Comparison of ENCODE assay signal across 27 cellular contexts in the genomic region with DNA sequence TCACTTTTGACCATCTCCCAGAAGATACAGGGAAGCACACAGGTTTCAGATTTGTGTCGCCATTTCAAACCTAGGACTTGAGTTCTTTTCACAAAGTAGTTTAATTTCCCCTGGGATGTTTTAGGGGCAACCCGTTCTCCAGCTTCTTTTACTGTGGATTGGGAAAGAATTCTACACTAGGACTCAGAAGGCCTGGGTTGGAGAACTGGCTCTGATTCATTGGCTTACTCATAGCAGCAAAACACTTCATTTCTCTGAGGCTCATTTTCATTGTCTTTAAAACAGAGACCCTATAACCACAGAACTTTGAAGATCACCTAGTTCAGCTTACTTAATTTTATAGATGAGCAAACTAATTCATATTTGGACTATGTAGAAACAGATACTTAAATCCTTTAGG.
A peak's percentile ranks its signal among the peaks of the same experiment; 100 is the strongest.
DNase-seq lines count a peak whose midpoint lies in the region; ATAC-seq and TF ChIP-seq lines count a peak whose summit lies in the region.
"Had no signal": no experiment of that assay in that cellular context is flagged by ENCODE, and none has a peak within 500 bp of the region (broad histone marks: within the 10 kb centered on the region; RNA-seq: fewer than 3 reads in every experiment).

No MANE protein-coding gene starts in this region.

- no peaks in the 10 kb centered on the region for H4K20me1 ChIP-seq in mammary epithelial cell (ENCODE audit: insufficient read depth, low read length)

- H3K9ac ChIP-seq in mammary epithelial cell (ENCODE audit: insufficient read depth, low read length): no peak overlapping the region

- 54% methylated on average over 2 of the region's 2 CpGs for WGBS in mammary epithelial cell (ENCODE audit: low coverage, missing lambda C conversion rate)

- no peaks in the 10 kb centered on the region for H3K79me2 ChIP-seq in mammary epithelial cell (ENCODE audit: insufficient read depth, low read length)

- no peaks in the 10 kb centered on the region for H3K9me3 Mint-ChIP-seq in activated CD8-positive, alpha-beta T cell treated with anti-CD3 and anti-CD28 coated beads for 36 hours
- H3K9me3 Mint-ChIP-seq: CD8-positive, alpha-beta T cell had no signal

- TF ChIP-seq CTCF in AG04450 (IDR thresholded peaks at IDR 0.05; ENCODE audit: low read depth, low read length): no peak
- no peak for TF ChIP-seq CTCF in mammary epithelial cell (conservative IDR thresholded peaks at IDR 0.05 in 1 of 2, IDR thresholded peaks at IDR 0.05 in 1 of 2; ENCODE audit: extremely low read depth in 1 of 2, insufficient read depth in 1 of 2, low read depth in 1 of 2, low read length in 2 of 2)
- no peak for TF ChIP-seq CTCF in activated CD8-positive, alpha-beta T cell treated with anti-CD3 and anti-CD28 coated beads for 36 hours (IDR thresholded peaks at IDR 0.05)
- no peak for TF ChIP-seq CTCF in coronary artery (IDR thresholded peaks at IDR 0.05)

- CTCF ChIA-PET in AG04450 (lab: Charles Lee): interaction anchor here (0.7 kb wide), 1 partner anchor 434 kb away, joined by 4 read pairs; no protein-coding TSS in a partner anchor
- CTCF ChIA-PET in mammary epithelial cell (lab: Charles Lee; ENCODE audit: low non-redundant PET): interaction anchor here (0.6 kb wide), 1 partner anchor 1305 kb away, joined by 33 read pairs; no protein-coding TSS in a partner anchor
- CTCF ChIA-PET in activated CD8-positive, alpha-beta T cell treated with anti-CD3 and anti-CD28 coated beads for 36 hours (lab: Charles Lee): no interaction called here

- no peaks in the 10 kb centered on the region for H3K27me3 ChIP-seq in AG04450 (ENCODE audit: control insufficient read depth, insufficient read depth, low read length)
- H3K27me3 ChIP-seq in mammary epithelial cell (ENCODE audit: insufficient read depth, low read length): no peaks in the 10 kb centered on the region
- H3K27me3 ChIP-seq: cardiac muscle cell, gastroesophageal sphincter, SJSA1, transverse colon had no signal

- H3K27ac Mint-ChIP-seq in activated CD8-positive, alpha-beta T cell treated with anti-CD3 and anti-CD28 coated beads for 36 hours: no peak overlapping the region
- H3K27ac Mint-ChIP-seq: activated naive CD4-positive, alpha-beta T cell treated with anti-CD3 and anti-CD28 coated beads, Interleukin-2, amount 50 U/mL, for 24 hours; CD8-positive, alpha-beta T cell; T-helper 17 cell had no signal

- no peak for ATAC-seq in activated CD8-positive, alpha-beta T cell treated with anti-CD3 and anti-CD28 coated beads for 36 hours
- no peak for ATAC-seq in esophagus mucosa
- ATAC-seq: activated T-cell treated with anti-CD3 and anti-CD28 coated beads, Interleukin-2, amount 50 U/mL, for 4 hours; CD8-positive, alpha-beta T cell; gastroesophageal sphincter; left ventricle myocardium superior; T-helper 17 cell had no signal

- no peaks in the 10 kb centered on the region for H3K27me3 Mint-ChIP-seq in activated CD8-positive, alpha-beta T cell treated with anti-CD3 and anti-CD28 coated beads for 36 hours
- H3K27me3 Mint-ChIP-seq: activated naive CD4-positive, alpha-beta T cell treated with anti-CD3 and anti-CD28 coated beads, Interleukin-2, amount 50 U/mL, for 24 hours; T-helper 17 cell had no signal

- H3K36me3 Mint-ChIP-seq in activated CD8-positive, alpha-beta T cell treated with anti-CD3 and anti-CD28 coated beads for 36 hours (ENCODE audit: low read depth): no peaks in the 10 kb centered on the region
- H3K36me3 Mint-ChIP-seq: activated naive CD4-positive, alpha-beta T cell treated with anti-CD3 and anti-CD28 coated beads, Interleukin-2, amount 50 U/mL, for 24 hours; CD8-positive, alpha-beta T cell had no signal

- peak overlapping the region; percentile 14 for H3K4me2 ChIP-seq in mammary epithelial cell (ENCODE audit: insufficient read depth, low read depth, low read length)

- dilution Hi-C loops in mammary epithelial cell (cut with HindIII; ENCODE audit: low sequenced_read_pairs): no loop called here

- no peak overlapping the region for H3K4me3 Mint-ChIP-seq in activated CD8-positive, alpha-beta T cell treated with anti-CD3 and anti-CD28 coated beads for 36 hours
- H3K4me3 Mint-ChIP-seq: activated naive CD4-positive, alpha-beta T cell treated with anti-CD3 and anti-CD28 coated beads, Interleukin-2, amount 50 U/mL, for 24 hours; activated T-cell treated with anti-CD3 and anti-CD28 coated beads, Interleukin-2, amount 50 U/mL, for 4 hours; CD8-positive, alpha-beta T cell; T-helper 17 cell had no signal

- peaks cover 26% of the 10 kb centered on the region for H3K4me1 ChIP-seq in mammary epithelial cell (ENCODE audit: insufficient read depth, low read length)
- H3K4me1 ChIP-seq: gastroesophageal sphincter, transverse colon had no signal

- intact Hi-C loops in mammary epithelial cell (cut with micrococcal nuclease): no loop called here
- intact Hi-C loops in activated CD8-positive, alpha-beta T cell treated with anti-CD3 and anti-CD28 coated beads for 36 hours (cut with micrococcal nuclease): no loop called here

- in situ Hi-C loops in mammary epithelial cell (cut with MboI; ENCODE audit: low sequenced_read_pairs in 2 of 2): no loop called here

- BruUV-seq in mammary epithelial cell (replicated peaks; lab: Mats Ljungman, UMichigan): no TSS peak

- no peak overlapping the region for H2AFZ ChIP-seq in mammary epithelial cell (ENCODE audit: low read depth, low read length)

- H3K36me3 ChIP-seq in mammary epithelial cell (ENCODE audit: insufficient read depth, low read length): no peaks in the 10 kb centered on the region
- H3K36me3 ChIP-seq: cardiac muscle cell, gastroesophageal sphincter, SJSA1, transverse colon, WERI-Rb-1 had no signal

- DNase-seq in AG04450 (ENCODE audit: low read depth, low spot score) (peak; percentile 8), HT1080 (ENCODE audit: low read depth) (peak; percentile 50), mammary epithelial cell (peak; percentile 70), glomerular visceral epithelial cell (ENCODE audit: extremely low spot score) (peak; percentile 14), coronary artery (ENCODE audit: low spot score) (no peak), iPS-NIHi11 (ENCODE audit: low spot score) (no peak)
- no peak for DNase-seq in activated CD8-positive, alpha-beta T cell treated with anti-CD3 and anti-CD28 coated beads for 36 hours
- DNase-seq: activated CD4-positive, alpha-beta T cell treated with anti-CD3 and anti-CD28 coated beads, Interleukin-2, amount 50 U/mL, for 48 hours; activated T-cell treated with anti-CD3 and anti-CD28 coated beads, Interleukin-2, amount 50 U/mL, for 4 hours; CD8-positive, alpha-beta T cell; DND-41; H7; KG1; left ventricle myocardium superior; NCI-H1092 treated with DMSO at 0.1 percent for 48 hours; NCI-H526 treated with DMSO at 0.1 percent for 48 hours; right cardiac atrium; stimulated activated naive CD4-positive, alpha-beta T cell treated with Interleukin-2 at 50 U/mL for 16 hours; T-helper 17 cell; transverse colon; WERI-Rb-1 had no signal

- POLR2A ChIA-PET in AG04450 (lab: Yijun Ruan, JAX): no interaction called here
- POLR2A ChIA-PET in activated CD8-positive, alpha-beta T cell treated with anti-CD3 and anti-CD28 coated beads for 36 hours (lab: Charles Lee): no interaction called here

- H3K9me3 ChIP-seq in AG04450 (ENCODE audit: control insufficient read depth, insufficient read depth, low read length) (no peaks in the 10 kb centered on the region), mammary epithelial cell (replicated peaks; ENCODE audit: insufficient read depth, low read length) (no peaks in the 10 kb centered on the region)
- H3K9me3 ChIP-seq: A549, SJSA1, transverse colon had no signal

- H3K27ac ChIP-seq in AG04450 (ENCODE audit: low read depth, low read length): no peak overlapping the region
- H3K27ac ChIP-seq in mammary epithelial cell (ENCODE audit: insufficient read depth, low read depth, low read length): peak overlapping the region; percentile 22
- no peak overlapping the region for H3K27ac ChIP-seq in coronary artery
- H3K27ac ChIP-seq: A549, cardiac muscle cell, gastroesophageal sphincter, SJSA1, transverse colon, WERI-Rb-1 had no signal

- no peak overlapping the region for H3K4me3 ChIP-seq in AG04450 (ENCODE audit: low read depth, low read length)
- H3K4me3 ChIP-seq in mammary epithelial cell (replicated peaks in 1 of 3; ENCODE audit: insufficient read depth in 1 of 3, low read depth in 2 of 3, low read length in 3 of 3): no peak overlapping the region
- no peak overlapping the region for H3K4me3 ChIP-seq in coronary artery
- H3K4me3 ChIP-seq: A549, cardiac muscle cell, gastroesophageal sphincter, SJSA1, transverse colon had no signal

- no peaks in the 10 kb centered on the region for H3K4me1 Mint-ChIP-seq in activated CD8-positive, alpha-beta T cell treated with anti-CD3 and anti-CD28 coated beads for 36 hours (ENCODE audit: low read depth)
- H3K4me1 Mint-ChIP-seq: activated naive CD4-positive, alpha-beta T cell treated with anti-CD3 and anti-CD28 coated beads, Interleukin-2, amount 50 U/mL, for 24 hours; T-helper 17 cell had no signal

Comparison
In these comparisons a context has a peak if more than half of its experiments do, and no peak if none do; other contexts are left out.
1. DNase-seq: peak in AG04450 (single experiment), HT1080 (single experiment), mammary epithelial cell (single experiment) and glomerular visceral epithelial cell (single experiment); none in activated CD8-positive, alpha-beta T cell treated with anti-CD3 and anti-CD28 coated beads for 36 hours (single experiment), coronary artery (single experiment) and iPS-NIHi11 (single experiment).